Comparison of ENCODE assay signal across 17 cellular contexts in the genomic region with DNA sequence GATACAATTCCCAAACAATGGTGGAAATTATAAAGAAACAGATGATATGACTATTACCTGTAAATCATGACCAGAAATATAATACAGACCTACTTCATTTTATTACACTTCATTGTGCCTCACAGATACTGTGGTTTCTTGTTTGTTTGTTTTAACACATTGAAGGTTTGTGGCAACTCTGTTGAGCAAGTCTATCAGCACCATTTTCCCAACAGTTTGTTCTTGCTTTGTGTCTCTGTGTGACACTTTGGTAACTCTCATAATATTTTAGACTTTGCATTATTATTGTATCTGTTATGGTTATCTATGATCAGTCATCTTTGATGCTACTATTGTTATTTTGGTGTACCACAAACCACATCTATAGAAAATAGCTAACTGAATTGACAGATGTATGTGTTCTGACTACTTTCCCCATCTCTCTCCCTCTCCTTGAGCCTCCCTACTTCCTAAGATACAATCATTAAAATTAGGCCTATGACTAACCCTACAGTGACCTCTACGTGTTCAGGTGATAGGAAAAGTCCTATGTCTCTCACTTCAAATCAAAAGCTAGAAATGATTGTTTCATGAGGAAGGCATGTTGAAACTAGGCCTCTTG. TPM values are rescaled to one million over a fixed set of nuclear protein-coding genes. Genes with fewer than 3 reads are reported as not detected.
A peak's percentile ranks its signal among the peaks of the same experiment; 100 is the strongest.
DNase-seq lines count a peak whose midpoint lies in the region; ATAC-seq and TF ChIP-seq lines count a peak whose summit lies in the region.
"Had no signal": no experiment of that assay in that cellular context is flagged by ENCODE, and none has a peak within 500 bp of the region (broad histone marks: within the 10 kb centered on the region; RNA-seq: fewer than 3 reads in every experiment).

No MANE protein-coding gene starts in this region.

- H3K4me1 Mint-ChIP-seq in activated CD8-positive, alpha-beta memory T cell treated with anti-CD3 and anti-CD28 coated beads, Interleukin-2, amount 10 ng/mL, durations not matched to agents 7 days and 5 days, result peaks cover 19% of the 10 kb centered on the region
- peaks cover 16% of the 10 kb centered on the region for H3K4me1 Mint-ChIP-seq in stimulated activated effector memory CD8-positive, alpha-beta T cell treated with anti-CD3 and anti-CD28 coated beads, Interleukin-12 subunit alpha, Interleukin-12 subunit beta, amount 100 ng/mL, for 72 hours

- no peak overlapping the region for H3K4me3 Mint-ChIP-seq in activated CD8-positive, alpha-beta memory T cell treated with anti-CD3 and anti-CD28 coated beads, Interleukin-2, amount 10 ng/mL, durations not matched to agents 7 days and 5 days
- no peak overlapping the region for H3K4me3 Mint-ChIP-seq in stimulated activated effector memory CD8-positive, alpha-beta T cell treated with anti-CD3 and anti-CD28 coated beads, Interleukin-12 subunit alpha, Interleukin-12 subunit beta, amount 100 ng/mL, for 72 hours
- H3K4me3 Mint-ChIP-seq: activated CD4-positive, alpha-beta memory T cell treated with anti-CD3 and anti-CD28 coated beads, Interleukin-2, amount 10 ng/mL, durations not matched to agents 7 days and 5 days had no signal

- CTCF ChIA-PET in activated CD8-positive, alpha-beta memory T cell treated with anti-CD3 and anti-CD28 coated beads, Interleukin-2, amount 10 ng/mL, durations not matched to agents 7 days and 5 days (lab: Charles Lee), result interaction anchor here (1.2 to 2.7 kb wide), 4 partner anchors 11 to 289 kb away, joined by 3 to 7 read pairs (median 4); no protein-coding TSS in a partner anchor

- no peak for DNase-seq in activated CD8-positive, alpha-beta memory T cell treated with anti-CD3 and anti-CD28 coated beads, Interleukin-2, amount 10 ng/mL, durations not matched to agents 7 days and 5 days
- DNase-seq in activated CD8-positive, alpha-beta memory T cell treated with anti-CD3 and anti-CD28 coated beads, Interleukin-2, amount 50 U/mL, for 4 hours, result no peak
- no peak for DNase-seq in stimulated activated effector memory CD8-positive, alpha-beta T cell treated with anti-CD3 and anti-CD28 coated beads, Interleukin-12 subunit alpha, Interleukin-12 subunit beta, amount 100 ng/mL, for 72 hours (ENCODE audit: low spot score in 2 of 2)
- no peak for DNase-seq in foreskin keratinocyte
- DNase-seq in NK-92 (lab: John Stamatoyannopoulos, UW; ENCODE audit: unreplicated experiment), result no peak
- DNase-seq in NCI-H2171 (lab: John Stamatoyannopoulos, UW), result no peak
- DNase-seq: activated CD4-positive, alpha-beta memory T cell treated with anti-CD3 and anti-CD28 coated beads, Interleukin-2, amount 10 ng/mL, durations not matched to agents 7 days and 5 days; adrenal gland; dermis blood vessel endothelial cell; midbrain; MV-4-11; NCI-H345; Peyer's patch; psoas muscle; stimulated activated CD4-positive, alpha-beta T cell treated with anti-CD3 and anti-CD28 coated beads, Interleukin-1b, Interleukin-23, amount 100 ng/mL, for 48 hours had no signal

- H3K27ac Mint-ChIP-seq in activated CD8-positive, alpha-beta memory T cell treated with anti-CD3 and anti-CD28 coated beads, Interleukin-2, amount 10 ng/mL, durations not matched to agents 7 days and 5 days, result peak overlapping the region; percentile 4
- no peak overlapping the region for H3K27ac Mint-ChIP-seq in stimulated activated effector memory CD8-positive, alpha-beta T cell treated with anti-CD3 and anti-CD28 coated beads, Interleukin-12 subunit alpha, Interleukin-12 subunit beta, amount 100 ng/mL, for 72 hours
- H3K27ac Mint-ChIP-seq: activated CD4-positive, alpha-beta memory T cell treated with anti-CD3 and anti-CD28 coated beads, Interleukin-2, amount 10 ng/mL, durations not matched to agents 7 days and 5 days had no signal

- peak; percentile 89 for ATAC-seq in activated CD8-positive, alpha-beta memory T cell treated with anti-CD3 and anti-CD28 coated beads, Interleukin-2, amount 10 ng/mL, durations not matched to agents 7 days and 5 days
- ATAC-seq in GM21423 (IDR thresholded peaks at IDR 0.05; ENCODE audit: unreplicated experiment), result peak; percentile 74
- ATAC-seq in HG03565 (IDR thresholded peaks at IDR 0.05; ENCODE audit: unreplicated experiment), result peak; percentile 73
- ATAC-seq in stimulated activated effector memory CD8-positive, alpha-beta T cell treated with anti-CD3 and anti-CD28 coated beads, Interleukin-12 subunit alpha, Interleukin-12 subunit beta, amount 100 ng/mL, for 72 hours, result peak; percentile 95
- ATAC-seq in foreskin keratinocyte, result no peak
- ATAC-seq: psoas muscle had no signal

- H3K27ac ChIP-seq in foreskin keratinocyte, result no peak overlapping the region
- H3K27ac ChIP-seq: Peyer's patch, psoas muscle had no signal

- H3K9me3 Mint-ChIP-seq in activated CD8-positive, alpha-beta memory T cell treated with anti-CD3 and anti-CD28 coated beads, Interleukin-2, amount 10 ng/mL, durations not matched to agents 7 days and 5 days (ENCODE audit: low read depth), result no peaks in the 10 kb centered on the region
- H3K9me3 Mint-ChIP-seq in stimulated activated effector memory CD8-positive, alpha-beta T cell treated with anti-CD3 and anti-CD28 coated beads, Interleukin-12 subunit alpha, Interleukin-12 subunit beta, amount 100 ng/mL, for 72 hours, result no peaks in the 10 kb centered on the region
- H3K9me3 Mint-ChIP-seq: activated CD4-positive, alpha-beta memory T cell treated with anti-CD3 and anti-CD28 coated beads, Interleukin-2, amount 10 ng/mL, durations not matched to agents 7 days and 5 days had no signal

- no peak for TF ChIP-seq CTCF in foreskin keratinocyte (conservative IDR thresholded peaks at IDR 0.05)

- peaks cover 8% of the 10 kb centered on the region for H3K36me3 Mint-ChIP-seq in activated CD8-positive, alpha-beta memory T cell treated with anti-CD3 and anti-CD28 coated beads, Interleukin-2, amount 10 ng/mL, durations not matched to agents 7 days and 5 days
- no peaks in the 10 kb centered on the region for H3K36me3 Mint-ChIP-seq in stimulated activated effector memory CD8-positive, alpha-beta T cell treated with anti-CD3 and anti-CD28 coated beads, Interleukin-12 subunit alpha, Interleukin-12 subunit beta, amount 100 ng/mL, for 72 hours

- no peaks in the 10 kb centered on the region for H3K27me3 Mint-ChIP-seq in activated CD8-positive, alpha-beta memory T cell treated with anti-CD3 and anti-CD28 coated beads, Interleukin-2, amount 10 ng/mL, durations not matched to agents 7 days and 5 days
- H3K27me3 Mint-ChIP-seq: activated CD4-positive, alpha-beta memory T cell treated with anti-CD3 and anti-CD28 coated beads, Interleukin-2, amount 10 ng/mL, durations not matched to agents 7 days and 5 days had no signal

- no peaks in the 10 kb centered on the region for H3K4me1 ChIP-seq in foreskin keratinocyte
- H3K4me1 ChIP-seq: Peyer's patch had no signal

- no peaks in the 10 kb centered on the region for H3K27me3 ChIP-seq in foreskin keratinocyte
- H3K27me3 ChIP-seq: adrenal gland, Peyer's patch had no signal

RNA-seq across cellular contexts. Expression of a gene that starts 49.1 kb away (rescaled TPM):
- total RNA-seq in activated CD8-positive, alpha-beta memory T cell treated with anti-CD3 and anti-CD28 coated beads, Interleukin-2, amount 10 ng/mL, durations not matched to agents 7 days and 5 days, result 10 to 100 TPM; 17.5 to 19.9 TPM
- total RNA-seq in foreskin keratinocyte, result 9.6 and 9.9 TPM in 2 replicates
- 3.5 and 4.3 TPM in 2 replicates for polyA plus RNA-seq in foreskin keratinocyte
